10 cellular contexts compared by ENCODE assay signal in the genomic region with DNA sequence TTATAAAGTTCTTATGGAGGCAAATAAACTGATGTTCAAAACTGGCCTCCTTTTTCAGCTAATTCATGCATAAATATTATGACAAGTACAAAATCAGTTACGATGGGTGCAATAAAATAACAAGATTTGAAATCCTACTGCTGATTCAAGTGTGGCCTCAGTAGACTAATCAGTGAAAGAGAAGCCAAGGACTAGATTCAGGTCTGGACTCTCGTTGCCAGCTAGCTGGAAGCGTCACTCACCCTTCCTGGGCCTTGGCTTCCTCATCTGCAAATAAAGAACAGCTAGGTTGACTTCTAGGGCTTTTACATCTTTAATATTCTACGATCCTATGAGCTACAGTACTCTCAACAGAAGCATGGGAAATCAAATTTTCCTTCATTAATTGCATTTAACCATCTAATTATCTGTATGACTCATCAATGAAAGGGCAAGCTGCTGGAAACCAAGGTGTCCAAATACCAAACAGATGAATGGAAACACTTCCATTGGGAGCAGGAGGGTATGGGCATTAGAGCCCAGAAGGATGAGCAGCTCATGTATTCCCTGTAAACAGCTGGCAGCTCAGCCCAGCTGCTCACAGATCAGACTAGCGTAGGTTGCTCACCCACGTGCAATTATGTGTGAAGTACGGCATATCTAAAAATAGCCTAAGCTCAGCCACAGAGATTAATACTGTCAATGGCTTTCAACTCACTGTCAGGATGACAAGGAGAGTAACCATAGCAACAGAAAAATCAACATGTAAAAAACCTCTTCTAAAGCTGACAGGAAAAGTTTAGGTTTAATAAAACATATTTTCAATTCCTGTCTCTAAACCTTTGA.
DNase-seq lines count a peak whose midpoint lies in the region; ATAC-seq and TF ChIP-seq lines count a peak whose summit lies in the region.
"Had no signal": no experiment of that assay in that cellular context is flagged by ENCODE, and none has a peak within 500 bp of the region (broad histone marks: within the 10 kb centered on the region; RNA-seq: fewer than 3 reads in every experiment).

No MANE protein-coding gene starts in this region.

- H3K27me3 ChIP-seq in endodermal cell (ENCODE audit: control insufficient read depth, insufficient read depth, low read length, poor library complexity, severe bottlenecking) (no peaks in the 10 kb centered on the region), upper lobe of left lung (no peaks in the 10 kb centered on the region)

- DNase-seq in NCI-H69 (lab: John Stamatoyannopoulos, UW) (peak; percentile 69), endodermal cell (no peak), upper lobe of left lung (no peak), mucosa of gallbladder (ENCODE audit: low spot score) (no peak)
- peak in 5 of 10 donors; percentile 4 to 40 (median 22) for DNase-seq in naive thymus-derived CD8-positive, alpha-beta T cell
- DNase-seq in activated naive CD4-positive, alpha-beta T cell treated with anti-CD3 and anti-CD28 coated beads, Interleukin-2, amount 10 ng/mL, durations not matched to agents 7 days and 5 days, result no peak

- H3K27ac Mint-ChIP-seq in naive thymus-derived CD8-positive, alpha-beta T cell, result peak overlapping the region in 2 of 10 donors; percentile 36 to 57
- no peak overlapping the region for H3K27ac Mint-ChIP-seq in endodermal cell
- H3K27ac Mint-ChIP-seq in activated naive CD4-positive, alpha-beta T cell treated with anti-CD3 and anti-CD28 coated beads, Interleukin-2, amount 10 ng/mL, durations not matched to agents 7 days and 5 days, result no peak overlapping the region
- H3K27ac Mint-ChIP-seq: activated naive CD4-positive, alpha-beta T cell treated with anti-CD3 and anti-CD28 coated beads, Interleukin-2, amount 50 U/mL, for 24 hours; nephron had no signal

- POLR2A ChIA-PET in naive thymus-derived CD8-positive, alpha-beta T cell (lab: Charles Lee), result interaction anchor here (0.6 kb wide), 1 partner anchor 734 kb away, joined by 4 read pairs; no protein-coding TSS in a partner anchor

- H3K4me1 Mint-ChIP-seq in naive thymus-derived CD8-positive, alpha-beta T cell, result peaks cover 6 to 36% (median 12%) of the 10 kb centered on the region in 4 donors
- H3K4me1 Mint-ChIP-seq in endodermal cell, result peaks cover 13% of the 10 kb centered on the region
- H3K4me1 Mint-ChIP-seq in activated naive CD4-positive, alpha-beta T cell treated with anti-CD3 and anti-CD28 coated beads, Interleukin-2, amount 10 ng/mL, durations not matched to agents 7 days and 5 days, result peaks cover 23% of the 10 kb centered on the region

- no peak for TF ChIP-seq EP300 in upper lobe of left lung (IDR thresholded peaks at IDR 0.05)

- H3K36me3 Mint-ChIP-seq in naive thymus-derived CD8-positive, alpha-beta T cell, result peaks cover 0 to 29% (median 16%) of the 10 kb centered on the region in 3 donors
- peaks cover 3% of the 10 kb centered on the region for H3K36me3 Mint-ChIP-seq in endodermal cell (ENCODE audit: low read depth)
- H3K36me3 Mint-ChIP-seq in activated naive CD4-positive, alpha-beta T cell treated with anti-CD3 and anti-CD28 coated beads, Interleukin-2, amount 10 ng/mL, durations not matched to agents 7 days and 5 days, result peaks cover 23% of the 10 kb centered on the region

- H3K4me3 Mint-ChIP-seq in naive thymus-derived CD8-positive, alpha-beta T cell, result peak overlapping the region in 1 of 10 donors; percentile 38
- no peak overlapping the region for H3K4me3 Mint-ChIP-seq in endodermal cell
- no peak overlapping the region for H3K4me3 Mint-ChIP-seq in activated naive CD4-positive, alpha-beta T cell treated with anti-CD3 and anti-CD28 coated beads, Interleukin-2, amount 10 ng/mL, durations not matched to agents 7 days and 5 days
- H3K4me3 Mint-ChIP-seq: activated naive CD4-positive, alpha-beta T cell treated with anti-CD3 and anti-CD28 coated beads, Interleukin-2, amount 50 U/mL, for 24 hours; nephron had no signal

- H3K9me3 ChIP-seq in endodermal cell (ENCODE audit: control insufficient read depth, low read length) (no peaks in the 10 kb centered on the region), upper lobe of left lung (no peaks in the 10 kb centered on the region)

- peak; percentile 70 for ATAC-seq in GM18907 (IDR thresholded peaks at IDR 0.05; ENCODE audit: unreplicated experiment)
- ATAC-seq in HG02970 (IDR thresholded peaks at IDR 0.05; ENCODE audit: low FRiP score, unreplicated experiment), result peak; percentile 54
- peak; percentile 65 to 83 for ATAC-seq in naive thymus-derived CD8-positive, alpha-beta T cell
- ATAC-seq in upper lobe of left lung (ENCODE audit: low FRiP score in 2 of 2), result no peak

- H3K36me3 ChIP-seq in endodermal cell (ENCODE audit: control insufficient read depth, insufficient read depth, low read length) (no peaks in the 10 kb centered on the region), upper lobe of left lung (peaks cover 0 to 21% (median 0%) of the 10 kb centered on the region in 4 donors)

- H3K27ac ChIP-seq in endodermal cell (ENCODE audit: low read depth, low read length) (no peak overlapping the region), upper lobe of left lung (no peak overlapping the region)

- H3K27me3 Mint-ChIP-seq in naive thymus-derived CD8-positive, alpha-beta T cell, result no peaks in the 10 kb centered on the region
- H3K27me3 Mint-ChIP-seq in endodermal cell (ENCODE audit: insufficient read depth), result no peaks in the 10 kb centered on the region
- no peaks in the 10 kb centered on the region for H3K27me3 Mint-ChIP-seq in activated naive CD4-positive, alpha-beta T cell treated with anti-CD3 and anti-CD28 coated beads, Interleukin-2, amount 10 ng/mL, durations not matched to agents 7 days and 5 days
- H3K27me3 Mint-ChIP-seq: activated naive CD4-positive, alpha-beta T cell treated with anti-CD3 and anti-CD28 coated beads, Interleukin-2, amount 50 U/mL, for 24 hours had no signal

- H3K4me3 ChIP-seq in endodermal cell (ENCODE audit: low read length) (no peak overlapping the region), upper lobe of left lung (no peak overlapping the region)

- no peak for TF ChIP-seq CTCF in endodermal cell (conservative IDR thresholded peaks at IDR 0.05)
- TF ChIP-seq CTCF in upper lobe of left lung (IDR thresholded peaks at IDR 0.05), result no peak

- no peak overlapping the region for H3K9ac ChIP-seq in endodermal cell (ENCODE audit: extremely low read depth, low read length, poor library complexity, severe bottlenecking)

- CTCF ChIA-PET in activated naive CD4-positive, alpha-beta T cell treated with anti-CD3 and anti-CD28 coated beads, Interleukin-2, amount 10 ng/mL, durations not matched to agents 7 days and 5 days (lab: Charles Lee), result no interaction called here

- H3K4me1 ChIP-seq in endodermal cell (ENCODE audit: control insufficient read depth, insufficient read depth, low read length), result no peaks in the 10 kb centered on the region
- H3K4me1 ChIP-seq in upper lobe of left lung, result no peaks in the 10 kb centered on the region

- no peaks in the 10 kb centered on the region for H3K9me3 Mint-ChIP-seq in naive thymus-derived CD8-positive, alpha-beta T cell
- H3K9me3 Mint-ChIP-seq in endodermal cell, result no peaks in the 10 kb centered on the region
- no peaks in the 10 kb centered on the region for H3K9me3 Mint-ChIP-seq in activated naive CD4-positive, alpha-beta T cell treated with anti-CD3 and anti-CD28 coated beads, Interleukin-2, amount 10 ng/mL, durations not matched to agents 7 days and 5 days
- H3K9me3 Mint-ChIP-seq: activated naive CD4-positive, alpha-beta T cell treated with anti-CD3 and anti-CD28 coated beads, Interleukin-2, amount 50 U/mL, for 24 hours; nephron had no signal

- no peak for TF ChIP-seq POLR2A in upper lobe of left lung (IDR thresholded peaks at IDR 0.05)

- WGBS in endodermal cell (ENCODE audit: insufficient coverage in 1 of 2, insufficient read length in 1 of 2), 2 experiments, result 93 to 97% methylated on average over 4 to 7 of the region's 7 CpGs
- WGBS in upper lobe of left lung, 2 donors, result 81 to 83% methylated on average over 7 of the region's 7 CpGs

Comparison
In these comparisons a context has a peak if more than half of its experiments do, and no peak if none do; other contexts are left out.
1. ATAC-seq: peak in GM18907 (single experiment), HG02970 (single experiment) and naive thymus-derived CD8-positive, alpha-beta T cell (2 of 2); none in upper lobe of left lung (0 of 2).